32 cellular contexts compared by ENCODE assay signal in genomic region chr2:88182721-88183120, GRCh38. TPM values are rescaled to one million over a fixed set of nuclear protein-coding genes. Genes with fewer than 3 reads are reported as not detected.
"Had no signal": no experiment of that assay in that cellular context is flagged by ENCODE, and none has a peak within 500 bp of the region (broad histone marks: within the 10 kb centered on the region; RNA-seq: fewer than 3 reads in every experiment).

No MANE protein-coding gene starts in this region.

- H3K4me3 ChIP-seq: adrenal gland, body of pancreas, breast epithelium, SJCRH30, SK-N-MC had no signal

- H3K9me3 Mint-ChIP-seq: activated CD4-positive, alpha-beta T cell treated with anti-CD3 and anti-CD28 coated beads, Interleukin-2, amount 10 ng/mL, durations not matched to agents 7 days and 5 days; activated naive CD4-positive, alpha-beta T cell treated with anti-CD3 and anti-CD28 coated beads for 36 hours; activated T-cell treated with anti-CD3 and anti-CD28 coated beads, Interleukin-2, amount 50 U/mL, for 24 hours; activated T-helper 2 cell treated with anti-CD3 and anti-CD28 coated beads, Interferon-gamma antibody, Interleukin-2, Interleukin-4, amounts not matched to agents 10 μg/mL and 5 μg/mL and 100 μg/mL, durations not matched to agents 14 hours and 24 hours and 36 hours; T-helper 1 cell treated with Interleukin-12 subunit alpha and Interleukin-12 subunit beta and Interleukin-4 antibody, amounts not matched to agents 30 μg/mL and 1 μg/mL, for 36 hours; T-helper 2 cell treated with Interferon-gamma antibody and Interleukin-4, amounts not matched to agents 5 μg/mL and 100 μg/mL, for 36 hours had no signal

- H3K4me3 Mint-ChIP-seq: activated CD4-positive, alpha-beta T cell treated with anti-CD3 and anti-CD28 coated beads, Interleukin-2, amount 10 ng/mL, durations not matched to agents 7 days and 5 days; activated CD8-positive, alpha-beta T cell treated with anti-CD3 and anti-CD28 coated beads, Interleukin-2, amount 10 ng/mL, durations not matched to agents 7 days and 5 days; activated naive CD4-positive, alpha-beta T cell treated with anti-CD3 and anti-CD28 coated beads for 36 hours; activated T-cell treated with anti-CD3 and anti-CD28 coated beads, Interleukin-2, amount 50 U/mL, for 24 hours; T-helper 1 cell treated with Interleukin-12 subunit alpha and Interleukin-12 subunit beta and Interleukin-4 antibody, amounts not matched to agents 30 μg/mL and 1 μg/mL, for 36 hours; T-helper 2 cell treated with Interferon-gamma antibody and Interleukin-4, amounts not matched to agents 5 μg/mL and 100 μg/mL, for 36 hours had no signal

- H3K27me3 ChIP-seq: adrenal gland, body of pancreas, breast epithelium, SJCRH30 had no signal

- H3K36me3 ChIP-seq: breast epithelium, SJCRH30 had no signal

- H3K4me1 ChIP-seq: adrenal gland, breast epithelium, SJCRH30 had no signal

- H3K9me3 ChIP-seq: adrenal gland, body of pancreas, breast epithelium, SJCRH30 had no signal

- ATAC-seq: activated CD8-positive, alpha-beta T cell treated with anti-CD3 and anti-CD28 coated beads, Interleukin-2, amount 10 ng/mL, durations not matched to agents 7 days and 5 days; activated naive CD4-positive, alpha-beta T cell treated with anti-CD3 and anti-CD28 coated beads, Interleukin-2, amount 50 U/mL, for 72 hours; body of pancreas; Panc1 had no signal

- DNase-seq: activated CD4-positive, alpha-beta T cell treated with anti-CD3 and anti-CD28 coated beads, Interleukin-2, amount 10 ng/mL, durations not matched to agents 7 days and 5 days; activated CD4-positive, alpha-beta T cell treated with anti-CD3 and anti-CD28 coated beads, Interleukin-2, amount 50 U/mL, for 48 hours; activated CD8-positive, alpha-beta T cell treated with anti-CD3 and anti-CD28 coated beads, Interleukin-2, amount 10 ng/mL, durations not matched to agents 7 days and 5 days; activated gamma-delta T cell treated with Interleukin-2 at 50 U/mL for 16 hours; activated naive CD4-positive, alpha-beta T cell treated with anti-CD3 and anti-CD28 coated beads for 36 hours; activated T-cell treated with anti-CD3 and anti-CD28 coated beads, Interleukin-2, amount 50 U/mL, for 24 hours; adrenal gland; body of pancreas; caudate nucleus; NCI-H1092 treated with DMSO at 0.1 percent for 48 hours; NCI-H1417; NCI-H146; NCI-H187; NCI-H2029 treated with DMSO at 0.1 percent for 48 hours; NCI-H2171 treated with DMSO at 0.1 percent for 48 hours; NCI-H2227 treated with DMSO at 0.1 percent for 48 hours; NCI-H446; NCI-H510A treated with DMSO at 0.1 percent for 48 hours; NCI-H526 treated with DMSO at 0.1 percent for 48 hours; NCI-H82; SHP77; SJCRH30 had no signal

- H3K27me3 Mint-ChIP-seq: activated CD4-positive, alpha-beta T cell treated with anti-CD3 and anti-CD28 coated beads, Interleukin-2, amount 10 ng/mL, durations not matched to agents 7 days and 5 days had no signal

- FAIRE-seq: astrocyte, TTC549 had no signal

- H3K27ac ChIP-seq: adrenal gland, body of pancreas, breast epithelium, SJCRH30, SK-N-MC had no signal

- H3K27ac Mint-ChIP-seq: activated CD4-positive, alpha-beta T cell treated with anti-CD3 and anti-CD28 coated beads, Interleukin-2, amount 10 ng/mL, durations not matched to agents 7 days and 5 days; activated CD8-positive, alpha-beta T cell treated with anti-CD3 and anti-CD28 coated beads, Interleukin-2, amount 10 ng/mL, durations not matched to agents 7 days and 5 days; activated naive CD4-positive, alpha-beta T cell treated with anti-CD3 and anti-CD28 coated beads for 36 hours; activated T-cell treated with anti-CD3 and anti-CD28 coated beads, Interleukin-2, amount 50 U/mL, for 24 hours; activated T-helper 2 cell treated with anti-CD3 and anti-CD28 coated beads, Interferon-gamma antibody, Interleukin-2, Interleukin-4, amounts not matched to agents 10 μg/mL and 5 μg/mL and 100 μg/mL, durations not matched to agents 14 hours and 24 hours and 36 hours; T-helper 2 cell treated with Interferon-gamma antibody and Interleukin-4, amounts not matched to agents 5 μg/mL and 100 μg/mL, for 36 hours had no signal

RNA-seq across cellular contexts. Expression of gene THNSL2, which starts 12.6 kb away (rescaled TPM):
- total RNA-seq: activated CD8-positive, alpha-beta T cell treated with anti-CD3 and anti-CD28 coated beads, Interleukin-2, amount 10 ng/mL, durations not matched to agents 7 days and 5 days; SJCRH30 had no signal

RNA-seq across cellular contexts. Expression of gene FABP1, which starts 54.9 kb away (rescaled TPM):
- total RNA-seq: activated CD4-positive, alpha-beta T cell treated with anti-CD3 and anti-CD28 coated beads, Interleukin-2, amount 10 ng/mL, durations not matched to agents 7 days and 5 days; activated CD8-positive, alpha-beta T cell treated with anti-CD3 and anti-CD28 coated beads, Interleukin-2, amount 10 ng/mL, durations not matched to agents 7 days and 5 days; activated naive CD4-positive, alpha-beta T cell treated with anti-CD3 and anti-CD28 coated beads for 36 hours; activated naive CD4-positive, alpha-beta T cell treated with anti-CD3 and anti-CD28 coated beads, Interleukin-2, amount 50 U/mL, for 72 hours; activated T-helper 2 cell treated with anti-CD3 and anti-CD28 coated beads, Interferon-gamma antibody, Interleukin-2, Interleukin-4, amounts not matched to agents 10 μg/mL and 5 μg/mL and 100 μg/mL, durations not matched to agents 14 hours and 24 hours and 36 hours; astrocyte; body of pancreas; RPMI7951 had no signal
